In the genomic region with DNA sequence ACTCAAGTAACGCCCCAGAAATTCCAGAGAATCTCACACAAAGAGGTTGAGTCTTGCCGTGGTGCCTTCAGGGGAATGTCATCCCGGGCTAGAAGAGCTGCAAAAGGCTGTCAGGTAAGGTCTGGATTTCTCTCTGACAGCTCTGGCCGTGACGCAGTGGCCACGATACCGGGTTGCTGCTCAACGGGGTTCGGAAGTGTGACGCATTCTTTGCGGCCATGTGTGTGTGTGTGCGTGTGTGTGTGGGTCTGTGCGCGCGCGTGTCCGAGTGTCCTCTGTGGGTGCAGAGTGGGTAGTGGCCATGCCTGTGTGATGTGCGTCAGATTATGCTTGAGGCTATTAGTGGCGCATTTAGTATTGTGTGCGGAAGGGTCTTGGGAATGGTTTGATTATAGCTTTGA, we compare ENCODE assay signal across 9 cellular contexts. TPM values are rescaled to one million over a fixed set of nuclear protein-coding genes. Genes with fewer than 3 reads are reported as not detected.
A peak's percentile ranks its signal among the peaks of the same experiment; 100 is the strongest.
DNase-seq lines count a peak whose midpoint lies in the region; ATAC-seq, FAIRE-seq and TF ChIP-seq lines count a peak whose summit lies in the region.
"Had no signal": no experiment of that assay in that cellular context is flagged by ENCODE, and none has a peak within 500 bp of the region (broad histone marks: within the 10 kb centered on the region; RNA-seq: fewer than 3 reads in every experiment).

No MANE protein-coding gene starts in this region.

- H3K27ac ChIP-seq in HUES48 (ENCODE audit: low read depth, low read length) (no peak overlapping the region), coronary artery (peak overlapping the region; percentile 85 to 87), mesodermal cell (ENCODE audit: low read depth, low read length, severe bottlenecking) (peak overlapping the region; percentile 25)

- H3K9ac ChIP-seq in HUES48 (ENCODE audit: low read depth, low read length), result no peak overlapping the region

- no peak for FAIRE-seq in GM12892 (lab: Jason Lieb, UNC)

- 10 to 19% methylated on average over 6 to 17 of the region's 20 CpGs for WGBS in mesodermal cell (ENCODE audit: insufficient coverage in 2 of 2), 2 experiments

- H3K4me3 ChIP-seq in HUES48 (ENCODE audit: low read depth, low read length) (peak overlapping the region; percentile 88), coronary artery (peak overlapping the region; percentile 75), mesodermal cell (ENCODE audit: extremely low read depth, insufficient read depth, low read length, poor library complexity, severe bottlenecking) (peak overlapping the region; percentile 77)

- ATAC-seq in GM19452 (IDR thresholded peaks at IDR 0.05; ENCODE audit: unreplicated experiment), result peak; percentile 36
- ATAC-seq: HCT116 had no signal

- H3K9me3 ChIP-seq in HUES48 (ENCODE audit: control insufficient read depth, insufficient read depth, low read length) (peaks cover 22% of the 10 kb centered on the region), mesodermal cell (ENCODE audit: control insufficient read depth, low read length) (peaks cover 14% of the 10 kb centered on the region)

- no peak for TF ChIP-seq CTCF in coronary artery (IDR thresholded peaks at IDR 0.05)

- no peaks in the 10 kb centered on the region for H3K4me1 ChIP-seq in HUES48 (ENCODE audit: control insufficient read depth, insufficient read depth, low read length)
- H3K4me1 ChIP-seq in mesodermal cell (ENCODE audit: control insufficient read depth, insufficient read depth, low read length, poor library complexity, severe bottlenecking), result no peaks in the 10 kb centered on the region

- DNase-seq in AML-193 (lab: John Stamatoyannopoulos, UW), result peak; percentile 64 to 68
- DNase-seq in activated CD4-positive, alpha-beta T cell treated with anti-CD3 and anti-CD28 coated beads for 24 hours (ENCODE audit: low read depth in 2 of 2), result peak; percentile 11 to 40
- peak; percentile 81 for DNase-seq in coronary artery (ENCODE audit: low spot score)
- DNase-seq in stimulated activated CD8-positive, alpha-beta memory T cell treated with anti-CD3 and anti-CD28 coated beads, Interleukin-15, amount 100 ng/mL, for 24 hours (ENCODE audit: low read depth), result peak; percentile 19
- DNase-seq in GM12892 (ENCODE audit: insufficient read length), result no peak

- H3K27me3 ChIP-seq in HUES48 (ENCODE audit: control insufficient read depth, insufficient read depth, low read length), result peaks cover 12% of the 10 kb centered on the region

- TF ChIP-seq POLR2A in GM12892 (IDR thresholded peaks at IDR 0.05; ENCODE audit: low read depth, low read length), result no peak

- H3K36me3 ChIP-seq in HUES48 (ENCODE audit: control insufficient read depth, insufficient read depth, low read length) (no peaks in the 10 kb centered on the region), mesodermal cell (ENCODE audit: control insufficient read depth, insufficient read depth, low read length) (no peaks in the 10 kb centered on the region)

RNA-seq across cellular contexts. Expression of a gene that starts 0.3 kb away (rescaled TPM):
- 0.41 TPM for polyA plus RNA-seq in mesodermal cell (2013, experiment 1 of 2)
- 0.20 TPM for polyA plus RNA-seq in mesodermal cell (2013, experiment 2 of 2)
- 1.4 TPM for polyA plus RNA-seq in GM12892 (2012; ENCODE audit: missing spikeins)

RNA-seq across cellular contexts. Expression of a gene that starts 0.4 kb away (rescaled TPM):
- polyA plus RNA-seq in mesodermal cell (2013, experiment 1 of 2), result 4.6 TPM
- polyA plus RNA-seq in mesodermal cell (2013, experiment 2 of 2), result 3.4 TPM
- polyA plus RNA-seq in GM12892 (2012; ENCODE audit: missing spikeins), result 2.0 TPM
